Comparison of ENCODE assay signal across 21 cellular contexts in genomic region chr3:123929325-123929724, GRCh38.
"Had no signal": no experiment of that assay in that cellular context is flagged by ENCODE, and none has a peak within 500 bp of the region (broad histone marks: within the 10 kb centered on the region; RNA-seq: fewer than 3 reads in every experiment).

No MANE protein-coding gene starts in this region.

- H2AFZ ChIP-seq: hepatocyte had no signal

- H3K27me3 ChIP-seq: dorsolateral prefrontal cortex, esophagus muscularis mucosa, foreskin keratinocyte, gastroesophageal sphincter, heart left ventricle, hepatocyte, left lung had no signal

- ATAC-seq: foreskin keratinocyte, gastroesophageal sphincter, heart left ventricle, left cardiac atrium, left lung, left ventricle myocardium superior, lower lobe of right lung, mucosa of descending colon had no signal

- H3K27ac Mint-ChIP-seq: immature natural killer cell, mesothelial cell of epicardium had no signal

- H3K27ac ChIP-seq: coronary artery, dorsolateral prefrontal cortex, esophagus muscularis mucosa, foreskin keratinocyte, gastroesophageal sphincter, heart left ventricle, hepatocyte, left lung, lower lobe of right lung had no signal

- H3K4me3 ChIP-seq: coronary artery, dorsolateral prefrontal cortex, esophagus muscularis mucosa, gastroesophageal sphincter, heart left ventricle, hepatocyte, left lung, lower lobe of right lung, mucosa of descending colon had no signal

- H3K4me1 ChIP-seq: esophagus muscularis mucosa, foreskin keratinocyte, gastroesophageal sphincter, heart left ventricle, left lung, lower lobe of right lung had no signal

- H3K27me3 Mint-ChIP-seq: naive B cell had no signal

- H3K79me2 ChIP-seq: hepatocyte had no signal

- H3K9me3 ChIP-seq: esophagus muscularis mucosa, gastroesophageal sphincter, lower lobe of right lung, mucosa of descending colon had no signal

- H3K4me3 Mint-ChIP-seq: immature natural killer cell, mesothelial cell of epicardium had no signal

- H3K4me2 ChIP-seq: hepatocyte had no signal

- H3K4me1 Mint-ChIP-seq: immature natural killer cell, mesothelial cell of epicardium, naive B cell had no signal

- DNase-seq: dermis blood vessel endothelial cell; dorsolateral prefrontal cortex; effector CD4-positive, alpha-beta T cell; effector memory CD4-positive, alpha-beta T cell; foreskin keratinocyte; heart left ventricle; hypothalamus; immature natural killer cell; islet precursor cell; left cardiac atrium; left ventricle myocardium superior; lower lobe of right lung; mesenchymal stem cell; mucosa of descending colon; naive B cell had no signal
